In genomic region chr9:83572524-83572923, GRCh38 we compare ENCODE assay signal across 16 cellular contexts. TPM values are rescaled to one million over a fixed set of nuclear protein-coding genes. Genes with fewer than 3 reads are reported as not detected.
A peak's percentile ranks its signal among the peaks of the same experiment; 100 is the strongest.
DNase-seq lines count a peak whose midpoint lies in the region; ATAC-seq and TF ChIP-seq lines count a peak whose summit lies in the region.
"Had no signal": no experiment of that assay in that cellular context is flagged by ENCODE, and none has a peak within 500 bp of the region (broad histone marks: within the 10 kb centered on the region; RNA-seq: fewer than 3 reads in every experiment).

No MANE protein-coding gene starts in this region.

- in situ Hi-C loops in astrocyte of the spinal cord (cut with HindIII; ENCODE audit: low sequenced_read_pairs): no loop called here

- DNase-seq in HT1080 (ENCODE audit: low read depth): peak; percentile 85
- DNase-seq in astrocyte of the spinal cord (ENCODE audit: low read depth, low spot score): peak; percentile 88
- DNase-seq in kidney epithelial cell (ENCODE audit: low read depth): peak; percentile 38
- no peak for DNase-seq in dorsolateral prefrontal cortex
- no peak for DNase-seq in NCI-H1694 (lab: John Stamatoyannopoulos, UW)
- DNase-seq in NCI-H1092 (lab: John Stamatoyannopoulos, UW): no peak
- DNase-seq: activated CD4-positive, CD25-positive, alpha-beta regulatory T cell; activated T-cell treated with anti-CD3 and anti-CD28 coated beads, Interleukin-2, amount 50 U/mL, for 1 hour; anterior cingulate cortex; naive B cell; NCI-H1417; NCI-H69 had no signal

- no peak for ATAC-seq in stimulated activated memory B cell treated with anti-CD40 and anti-IgM and Interleukin-4, amounts not matched to agents 10 μg/mL and 1 μg/mL and 100 μg/mL, for 72 hours

- no peaks in the 10 kb centered on the region for H3K79me2 ChIP-seq in ACC112 (ENCODE audit: control insufficient read depth, insufficient read depth, low read length, unreplicated experiment)

- H2AFZ ChIP-seq in ACC112 (ENCODE audit: low read length, unreplicated experiment): peak overlapping the region; percentile 51

- TF ChIP-seq CTCF in astrocyte of the spinal cord (IDR thresholded peaks at IDR 0.05; ENCODE audit: low read depth, low read length): no peak
- no peak for TF ChIP-seq CTCF in kidney epithelial cell (IDR thresholded peaks at IDR 0.05; ENCODE audit: insufficient read depth, low read length, poor library complexity, severe bottlenecking)
- TF ChIP-seq CTCF in dorsolateral prefrontal cortex (IDR thresholded peaks at IDR 0.05 in 54 of 56, conservative IDR thresholded peaks at IDR 0.05 in 2 of 56; ENCODE audit: low read depth in 1 of 56, partially characterized antibody in 56 of 56): no peak

- no peaks in the 10 kb centered on the region for H3K27me3 Mint-ChIP-seq in stimulated activated memory B cell treated with anti-CD40 and anti-IgM and Interleukin-4, amounts not matched to agents 10 μg/mL and 1 μg/mL and 100 μg/mL, for 72 hours
- H3K27me3 Mint-ChIP-seq: naive B cell had no signal

- H3K27ac ChIP-seq in ACC112 (ENCODE audit: low read depth, low read length) (no peak overlapping the region), dorsolateral prefrontal cortex (no peak overlapping the region)
- H3K27ac ChIP-seq: HL-60 had no signal

- H3K27ac Mint-ChIP-seq in stimulated activated memory B cell treated with anti-CD40 and anti-IgM and Interleukin-4, amounts not matched to agents 10 μg/mL and 1 μg/mL and 100 μg/mL, for 72 hours: no peak overlapping the region

- H3K27me3 ChIP-seq in ACC112 (ENCODE audit: insufficient read depth, low read length): 0 out of 2 replicates have a peak, but pooled peaks cover 6% of the 10 kb centered on the region
- H3K27me3 ChIP-seq in kidney epithelial cell (ENCODE audit: control insufficient read depth, insufficient read depth, low read length): no peaks in the 10 kb centered on the region
- H3K27me3 ChIP-seq in dorsolateral prefrontal cortex: no peaks in the 10 kb centered on the region

- peaks cover 12% of the 10 kb centered on the region for H3K36me3 Mint-ChIP-seq in stimulated activated memory B cell treated with anti-CD40 and anti-IgM and Interleukin-4, amounts not matched to agents 10 μg/mL and 1 μg/mL and 100 μg/mL, for 72 hours

- peaks cover 5% of the 10 kb centered on the region for H3K4me1 ChIP-seq in ACC112 (ENCODE audit: control insufficient read depth, insufficient read depth, low read length, unreplicated experiment)

- H3K36me3 ChIP-seq in ACC112 (ENCODE audit: insufficient read depth, low read length) (no peaks in the 10 kb centered on the region), kidney epithelial cell (ENCODE audit: control insufficient read depth, insufficient read depth, low read length) (no peaks in the 10 kb centered on the region)

- peaks cover 3% of the 10 kb centered on the region for H3K9me3 Mint-ChIP-seq in stimulated activated memory B cell treated with anti-CD40 and anti-IgM and Interleukin-4, amounts not matched to agents 10 μg/mL and 1 μg/mL and 100 μg/mL, for 72 hours

- H3K4me3 Mint-ChIP-seq in stimulated activated memory B cell treated with anti-CD40 and anti-IgM and Interleukin-4, amounts not matched to agents 10 μg/mL and 1 μg/mL and 100 μg/mL, for 72 hours: no peak overlapping the region
- H3K4me3 Mint-ChIP-seq: naive B cell had no signal

- intact Hi-C loops in dorsolateral prefrontal cortex (cut with DNase I): no loop called here

- H3K4me1 Mint-ChIP-seq in stimulated activated memory B cell treated with anti-CD40 and anti-IgM and Interleukin-4, amounts not matched to agents 10 μg/mL and 1 μg/mL and 100 μg/mL, for 72 hours: peaks cover 6% of the 10 kb centered on the region

- H3K4me3 ChIP-seq in ACC112 (ENCODE audit: low read depth, low read length): peak overlapping the region; percentile 9; the same call in 1 of the 2 replicates
- H3K4me3 ChIP-seq in astrocyte of the spinal cord (ENCODE audit: low read depth, low read length): no peak overlapping the region
- no peak overlapping the region for H3K4me3 ChIP-seq in kidney epithelial cell (ENCODE audit: low read depth, low read length)
- no peak overlapping the region for H3K4me3 ChIP-seq in dorsolateral prefrontal cortex
- H3K4me3 ChIP-seq: smooth muscle cell had no signal

RNA-seq across cellular contexts. Expression of gene FRMD3, which starts 34.3 kb away (rescaled TPM):
- 5.7 and 6.6 TPM in 2 replicates for total RNA-seq in HT1080 (2014; rRNA removed; shearing (Covaris generic))
- polyA plus RNA-seq in HT1080 (2015; cell fraction: cytosol; rRNA removed): 6.6 and 9.2 TPM in 2 replicates
- polyA plus RNA-seq in HT1080 (2015; cell fraction: nucleus; rRNA removed): 8.6 and 9.7 TPM in 2 replicates
- total RNA-seq in kidney epithelial cell (5.0 and 5.2 TPM in 2 replicates), dorsolateral prefrontal cortex (10 to 100 TPM in 77 of 120 experiments, 1 to 10 TPM in 43; 5.4 to 27.0 (median 10.8) TPM)

RNA-seq across cellular contexts. Expression of gene IDNK, which starts 50.4 kb away (rescaled TPM):
- 2.2 and 2.4 TPM in 2 replicates for total RNA-seq in HT1080 (2014; rRNA removed; shearing (Covaris generic))
- 2.9 and 3.8 TPM in 2 replicates for polyA plus RNA-seq in HT1080 (2015; cell fraction: cytosol; rRNA removed)
- 6.0 and 7.2 TPM in 2 replicates for polyA plus RNA-seq in HT1080 (2015; cell fraction: nucleus; rRNA removed)
- total RNA-seq in kidney epithelial cell (3.6 and 6.8 TPM in 2 replicates), dorsolateral prefrontal cortex (10 to 100 TPM in 74 of 120 experiments, 1 to 10 TPM in 46; 3.8 to 21.4 (median 11.5) TPM)

Comparison
In these comparisons a context has a peak if more than half of its experiments do, and no peak if none do; other contexts are left out.
1. DNase-seq: peak in HT1080 (single experiment), astrocyte of the spinal cord (single experiment) and kidney epithelial cell (single experiment); none in dorsolateral prefrontal cortex (0 of 10), NCI-H1694 (single experiment) and NCI-H1092 (single experiment).